13 cellular contexts compared by ENCODE assay signal in genomic region chr5:138045283-138045682, GRCh38. TPM values are rescaled to one million over a fixed set of nuclear protein-coding genes. Genes with fewer than 3 reads are reported as not detected.
"Had no signal": no experiment of that assay in that cellular context is flagged by ENCODE, and none has a peak within 500 bp of the region (broad histone marks: within the 10 kb centered on the region; RNA-seq: fewer than 3 reads in every experiment).

No MANE protein-coding gene starts in this region.

RNA-seq across cellular contexts. Expression of gene WNT8A, which starts 38.5 kb away (rescaled TPM):
- total RNA-seq: stomach, subcutaneous adipose tissue, suprapubic skin, thoracic aorta, thyroid gland, tibial nerve, transverse colon, upper lobe of left lung, upper lobe of right lung, ureter, urinary bladder, uterus, vagina had no signal
- polyA plus RNA-seq: stomach, urinary bladder had no signal
